Comparison of ENCODE assay signal across 8 cellular contexts in the genomic region with DNA sequence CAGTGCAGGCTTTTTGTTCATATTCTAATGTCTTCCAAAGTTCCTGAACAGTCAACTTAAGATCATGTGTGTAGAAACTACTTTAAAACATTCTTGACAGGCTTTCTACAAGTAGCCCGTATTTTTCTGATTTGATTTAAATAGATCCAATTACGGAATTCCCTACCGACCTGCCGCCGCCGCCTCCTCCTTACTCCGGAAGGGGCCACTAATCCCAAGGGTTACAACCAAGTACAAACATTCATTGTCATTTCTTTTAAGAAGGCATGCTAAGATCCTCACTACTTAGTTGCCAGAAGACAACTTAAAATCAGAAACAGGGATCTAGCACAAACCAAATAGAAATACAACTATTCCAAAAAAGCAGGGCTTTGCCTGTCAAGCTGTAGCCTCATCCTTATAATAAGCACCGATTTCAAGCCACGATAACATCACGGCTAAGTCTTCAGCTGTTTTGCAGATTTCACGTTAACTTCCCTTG. TPM values are rescaled to one million over a fixed set of nuclear protein-coding genes. Genes with fewer than 3 reads are reported as not detected.
DNase-seq lines count a peak whose midpoint lies in the region; ATAC-seq and TF ChIP-seq lines count a peak whose summit lies in the region.

No MANE protein-coding gene starts in this region.

- peak overlapping the region; percentile 85 for H3K4me3 ChIP-seq in ACC112 (ENCODE audit: low read depth, low read length)
- peak overlapping the region; percentile 75 for H3K4me3 ChIP-seq in HAP-1
- peak overlapping the region; percentile 56 for H3K4me3 ChIP-seq in hepatocyte
- H3K4me3 ChIP-seq in skeletal muscle tissue (ENCODE audit: low read length in 3 of 3): peak overlapping the region; percentile 76 to 87 (median 84)

- H3K36me3 ChIP-seq in ACC112 (ENCODE audit: insufficient read depth, low read length) (no peaks in the 10 kb centered on the region), HAP-1 (replicated peaks) (no peaks in the 10 kb centered on the region), hepatocyte (replicated peaks; ENCODE audit: insufficient read depth, low read depth) (no peaks in the 10 kb centered on the region), skeletal muscle tissue (ENCODE audit: control insufficient read depth in 3 of 3, insufficient read depth in 3 of 3, low read length in 3 of 3) (no peaks in the 10 kb centered on the region)

- in situ Hi-C loops in HAP-1 (cut with MboI; ENCODE audit: low sequenced_read_pairs): no loop called here

- no peak for ATAC-seq in activated T-helper 17 cell treated with anti-CD3 and anti-CD28 coated beads, Interleukin-2, amount 50 U/mL, for 72 hours (replicated peaks)
- no peak for ATAC-seq in activated CD4-positive, CD25-positive, alpha-beta regulatory T cell treated with anti-CD3 and anti-CD28 coated beads, Interleukin-2, amount 50 U/mL, for 24 hours
- no peak for ATAC-seq in GM18520 (IDR thresholded peaks at IDR 0.05; ENCODE audit: unreplicated experiment)

- H3K4me1 Mint-ChIP-seq in activated T-helper 17 cell treated with anti-CD3 and anti-CD28 coated beads, Interleukin-2, amount 50 U/mL, for 72 hours: peaks cover 27% of the 10 kb centered on the region

- no peaks in the 10 kb centered on the region for H3K9me2 ChIP-seq in hepatocyte (replicated peaks; ENCODE audit: insufficient read depth)

- peaks cover 4% of the 10 kb centered on the region for H3K4me1 ChIP-seq in ACC112 (ENCODE audit: control insufficient read depth, insufficient read depth, low read length, unreplicated experiment)
- peaks cover 12% of the 10 kb centered on the region for H3K4me1 ChIP-seq in HAP-1
- peaks cover 31% of the 10 kb centered on the region for H3K4me1 ChIP-seq in hepatocyte (ENCODE audit: insufficient read depth)
- peaks cover 14 to 24% (median 22%) of the 10 kb centered on the region in 3 donors for H3K4me1 ChIP-seq in skeletal muscle tissue (ENCODE audit: control insufficient read depth in 3 of 3, insufficient read depth in 3 of 3, low read length in 3 of 3)

- H3K27me3 Mint-ChIP-seq in activated T-helper 17 cell treated with anti-CD3 and anti-CD28 coated beads, Interleukin-2, amount 50 U/mL, for 72 hours: no peaks in the 10 kb centered on the region

- no peaks in the 10 kb centered on the region for H3K9me3 Mint-ChIP-seq in activated T-helper 17 cell treated with anti-CD3 and anti-CD28 coated beads, Interleukin-2, amount 50 U/mL, for 72 hours

- peaks cover 51% of the 10 kb centered on the region for H3K36me3 Mint-ChIP-seq in activated T-helper 17 cell treated with anti-CD3 and anti-CD28 coated beads, Interleukin-2, amount 50 U/mL, for 72 hours (ENCODE audit: low read depth)

- TF ChIP-seq CTCF in hepatocyte (IDR thresholded peaks at IDR 0.05; ENCODE audit: poor library complexity): no peak

- peak overlapping the region; percentile 85 for H3K4me2 ChIP-seq in hepatocyte

- H3K4me3 Mint-ChIP-seq in activated T-helper 17 cell treated with anti-CD3 and anti-CD28 coated beads, Interleukin-2, amount 50 U/mL, for 72 hours: peak overlapping the region; percentile 99

- peak overlapping the region; percentile 78 for H3K27ac ChIP-seq in ACC112 (ENCODE audit: low read depth, low read length)
- peak overlapping the region; percentile 98 for H3K27ac ChIP-seq in hepatocyte
- H3K27ac ChIP-seq in skeletal muscle tissue (ENCODE audit: low read depth, low read length): peak overlapping the region; percentile 95

- H3K9ac ChIP-seq in skeletal muscle tissue (ENCODE audit: low read depth in 1 of 3, low read length in 3 of 3): peak overlapping the region; percentile 83 to 98 (median 96)

- no peaks in the 10 kb centered on the region for H3K9me3 ChIP-seq in HAP-1
- H3K9me3 ChIP-seq in hepatocyte (ENCODE audit: low read depth): no peaks in the 10 kb centered on the region
- no peaks in the 10 kb centered on the region for H3K9me3 ChIP-seq in skeletal muscle tissue (ENCODE audit: control insufficient read depth in 3 of 3, low read length in 3 of 3)

- H4K20me1 ChIP-seq in hepatocyte (ENCODE audit: insufficient read depth, poor library complexity, severe bottlenecking): peaks cover 48% of the 10 kb centered on the region

- H2AFZ ChIP-seq in ACC112 (ENCODE audit: low read length, unreplicated experiment): peak overlapping the region; percentile 89
- peak overlapping the region; percentile 60 for H2AFZ ChIP-seq in hepatocyte

- DNase-seq in HAP-1 (ENCODE audit: low spot score in 2 of 2): peak; percentile 51 to 61
- DNase-seq in hepatocyte (ENCODE audit: low spot score): peak; percentile 46
- no peak for DNase-seq in T-helper 9 cell

- H3K27ac Mint-ChIP-seq in activated T-helper 17 cell treated with anti-CD3 and anti-CD28 coated beads, Interleukin-2, amount 50 U/mL, for 72 hours: peak overlapping the region; percentile 99

- WGBS in hepatocyte (ENCODE audit: low lambda C conversion rate, missing lambda C conversion rate): under 1% methylated on average over 11 of the region's 11 CpGs

- H3K79me2 ChIP-seq in ACC112 (ENCODE audit: control insufficient read depth, insufficient read depth, low read length, unreplicated experiment) (peaks cover 54% of the 10 kb centered on the region), hepatocyte (peaks cover 56% of the 10 kb centered on the region)

- H3K27me3 ChIP-seq in ACC112 (ENCODE audit: insufficient read depth, low read length): no peaks in the 10 kb centered on the region
- no peaks in the 10 kb centered on the region for H3K27me3 ChIP-seq in HAP-1 (ENCODE audit: low read depth)
- no peaks in the 10 kb centered on the region for H3K27me3 ChIP-seq in hepatocyte
- H3K27me3 ChIP-seq in skeletal muscle tissue (ENCODE audit: control insufficient read depth in 3 of 3, insufficient read depth in 3 of 3, low read length in 3 of 3): no peaks in the 10 kb centered on the region

RNA-seq across cellular contexts. Expression of gene WDR33, which starts 0.8 kb away (rescaled TPM):
- total RNA-seq in activated T-helper 17 cell treated with anti-CD3 and anti-CD28 coated beads, Interleukin-2, amount 50 U/mL, for 72 hours: 10 to 100 TPM; 72.6 to 80.3 TPM
- total RNA-seq in hepatocyte: 36.2 and 47.5 TPM in 2 replicates
- polyA plus RNA-seq in hepatocyte: 33.5 and 43.3 TPM in 2 replicates
- 41.2 TPM for total RNA-seq in skeletal muscle tissue

RNA-seq across cellular contexts. Expression of gene POLR2D, which starts 47.8 kb away (rescaled TPM):
- 10 to 100 TPM; 55.5 to 76.2 TPM for total RNA-seq in activated T-helper 17 cell treated with anti-CD3 and anti-CD28 coated beads, Interleukin-2, amount 50 U/mL, for 72 hours
- total RNA-seq in hepatocyte (19.9 and 25.2 TPM in 2 replicates), skeletal muscle tissue (32.9 TPM)
- 22.0 and 31.4 TPM in 2 replicates for polyA plus RNA-seq in hepatocyte
